Comparison of ENCODE assay signal across 38 cellular contexts in genomic region chr7:20358106-20358505, GRCh38. TPM values are rescaled to one million over a fixed set of nuclear protein-coding genes. Genes with fewer than 3 reads are reported as not detected.
"Had no signal": no experiment of that assay in that cellular context is flagged by ENCODE, and none has a peak within 500 bp of the region (broad histone marks: within the 10 kb centered on the region; RNA-seq: fewer than 3 reads in every experiment).

No MANE protein-coding gene starts in this region.

- H3K4me1 Mint-ChIP-seq: activated naive CD4-positive, alpha-beta T cell treated with anti-CD3 and anti-CD28 coated beads, Interleukin-2, amount 10 ng/mL, durations not matched to agents 7 days and 5 days; activated naive CD4-positive, alpha-beta T cell treated with anti-CD3 and anti-CD28 coated beads, Interleukin-2, amount 50 U/mL, for 24 hours; activated naive CD8-positive, alpha-beta T cell treated with anti-CD3 and anti-CD28 coated beads for 36 hours; activated naive CD8-positive, alpha-beta T cell treated with anti-CD3 and anti-CD28 coated beads, Interleukin-2, amount 10 ng/mL, durations not matched to agents 7 days and 5 days; activated naive CD8-positive, alpha-beta T cell treated with anti-CD3 and anti-CD28 coated beads, Interleukin-2, amount 50 U/mL, for 24 hours; activated T-helper 17 cell treated with anti-CD3 and anti-CD28 coated beads, Interleukin-2, amount 50 U/mL, for 72 hours; central memory CD8-positive, alpha-beta T cell had no signal

- H3K9me3 ChIP-seq: adrenal gland, ascending aorta, body of pancreas, breast epithelium had no signal

- H3K4me1 ChIP-seq: adrenal gland, ascending aorta, body of pancreas had no signal

- H3K27ac Mint-ChIP-seq: activated naive CD4-positive, alpha-beta T cell treated with anti-CD3 and anti-CD28 coated beads for 36 hours; activated naive CD4-positive, alpha-beta T cell treated with anti-CD3 and anti-CD28 coated beads, Interleukin-2, amount 10 ng/mL, durations not matched to agents 7 days and 5 days; activated naive CD4-positive, alpha-beta T cell treated with anti-CD3 and anti-CD28 coated beads, Interleukin-2, amount 50 U/mL, for 24 hours; activated naive CD4-positive, alpha-beta T cell treated with anti-CD3 and anti-CD28 coated beads, Interleukin-2, amount 50 U/mL, for 72 hours; activated naive CD8-positive, alpha-beta T cell; activated naive CD8-positive, alpha-beta T cell treated with anti-CD3 and anti-CD28 coated beads for 36 hours; activated naive CD8-positive, alpha-beta T cell treated with anti-CD3 and anti-CD28 coated beads, Interleukin-2, amount 10 ng/mL, durations not matched to agents 7 days and 5 days; activated naive CD8-positive, alpha-beta T cell treated with anti-CD3 and anti-CD28 coated beads, Interleukin-2, amount 50 U/mL, for 24 hours; activated T-cell treated with anti-CD3 and anti-CD28 coated beads, Interleukin-2, amount 50 U/mL, for 24 hours; activated T-cell treated with anti-CD3 and anti-CD28 coated beads, Interleukin-2, amount 50 U/mL, for 72 hours; activated T-helper 1 cell treated with anti-CD3 and anti-CD28 coated beads, Interleukin-12 subunit alpha, Interleukin-12 subunit beta, Interleukin-2, Interleukin-4 antibody, amounts not matched to agents 30 ng/mL and 10 ng/mL and 1 ng/mL, durations not matched to agents 14 hours and 24 hours and 36 hours; activated T-helper 17 cell treated with anti-CD3 and anti-CD28 coated beads, Interleukin-2, amount 50 U/mL, for 72 hours; activated T-helper 2 cell treated with anti-CD3 and anti-CD28 coated beads, Interferon-gamma antibody, Interleukin-2, Interleukin-4, amounts not matched to agents 10 μg/mL and 5 μg/mL and 100 μg/mL, durations not matched to agents 14 hours and 24 hours and 36 hours; brain had no signal

- DNase-seq: activated effector memory CD4-positive, alpha-beta T cell treated with anti-CD3 and anti-CD28 coated beads, Interleukin-2, amount 50 U/mL, for 16 hours; activated effector memory CD4-positive, alpha-beta T cell treated with Interleukin-2 at 50 U/mL for 16 hours; activated gamma-delta T cell; activated gamma-delta T cell treated with Interleukin-2 at 50 U/mL for 16 hours; activated naive CD4-positive, alpha-beta T cell; activated naive CD4-positive, alpha-beta T cell treated with anti-CD3 and anti-CD28 coated beads for 36 hours; activated naive CD4-positive, alpha-beta T cell treated with anti-CD3 and anti-CD28 coated beads, Interleukin-2, amount 10 ng/mL, durations not matched to agents 7 days and 5 days; activated naive CD4-positive, alpha-beta T cell treated with anti-CD3 and anti-CD28 coated beads, Interleukin-2, amount 50 U/mL, for 16 hours; activated naive CD4-positive, alpha-beta T cell treated with Interleukin-2 at 50 U/mL for 16 hours; activated naive CD8-positive, alpha-beta T cell treated with anti-CD3 and anti-CD28 coated beads for 36 hours; activated naive CD8-positive, alpha-beta T cell treated with anti-CD3 and anti-CD28 coated beads, Interleukin-2, amount 10 ng/mL, durations not matched to agents 7 days and 5 days; activated naive CD8-positive, alpha-beta T cell treated with anti-CD3 and anti-CD28 coated beads, Interleukin-2, amount 50 U/mL, for 24 hours; activated T-cell treated with anti-CD3 and anti-CD28 coated beads, Interleukin-2, amount 50 U/mL, for 1 hour; activated T-cell treated with anti-CD3 and anti-CD28 coated beads, Interleukin-2, amount 50 U/mL, for 24 hours; activated T-cell treated with anti-CD3 and anti-CD28 coated beads, Interleukin-2, amount 50 U/mL, for 4 hours; activated T-cell treated with anti-CD3 and anti-CD28 coated beads, Interleukin-2, amount 50 U/mL, for 48 hours; activated T-cell treated with anti-CD3 and anti-CD28 coated beads, Interleukin-2, amount 50 U/mL, for 72 hours; adrenal gland; amniotic stem cell; amygdala; anterior cingulate cortex; aorta; body of pancreas; brain microvascular endothelial cell; caudate nucleus; central memory CD4-positive, alpha-beta T cell; cerebellar nuclear complex had no signal

- H3K4me3 ChIP-seq: adrenal gland, ascending aorta, body of pancreas, breast epithelium, cardiac muscle cell had no signal

- H3K36me3 Mint-ChIP-seq: activated naive CD4-positive, alpha-beta T cell treated with anti-CD3 and anti-CD28 coated beads, Interleukin-2, amount 10 ng/mL, durations not matched to agents 7 days and 5 days; activated naive CD4-positive, alpha-beta T cell treated with anti-CD3 and anti-CD28 coated beads, Interleukin-2, amount 50 U/mL, for 24 hours; activated naive CD4-positive, alpha-beta T cell treated with anti-CD3 and anti-CD28 coated beads, Interleukin-2, amount 50 U/mL, for 72 hours; activated naive CD8-positive, alpha-beta T cell; activated naive CD8-positive, alpha-beta T cell treated with anti-CD3 and anti-CD28 coated beads for 36 hours; activated naive CD8-positive, alpha-beta T cell treated with anti-CD3 and anti-CD28 coated beads, Interleukin-2, amount 10 ng/mL, durations not matched to agents 7 days and 5 days had no signal

- H3K36me3 ChIP-seq: adrenal gland, ascending aorta, brain microvascular endothelial cell, breast epithelium, cardiac muscle cell had no signal

- H3K27ac ChIP-seq: adrenal gland, ascending aorta, body of pancreas, brain microvascular endothelial cell, breast epithelium, cardiac muscle cell had no signal

- H3K27me3 Mint-ChIP-seq: activated naive CD4-positive, alpha-beta T cell treated with anti-CD3 and anti-CD28 coated beads, Interleukin-2, amount 10 ng/mL, durations not matched to agents 7 days and 5 days; activated naive CD4-positive, alpha-beta T cell treated with anti-CD3 and anti-CD28 coated beads, Interleukin-2, amount 50 U/mL, for 24 hours; activated naive CD8-positive, alpha-beta T cell treated with anti-CD3 and anti-CD28 coated beads for 36 hours; activated naive CD8-positive, alpha-beta T cell treated with anti-CD3 and anti-CD28 coated beads, Interleukin-2, amount 10 ng/mL, durations not matched to agents 7 days and 5 days; activated naive CD8-positive, alpha-beta T cell treated with anti-CD3 and anti-CD28 coated beads, Interleukin-2, amount 50 U/mL, for 24 hours; brain; central memory CD8-positive, alpha-beta T cell had no signal

- ATAC-seq: activated naive CD4-positive, alpha-beta T cell treated with anti-CD3 and anti-CD28 coated beads, Interleukin-2, amount 50 U/mL, for 72 hours; activated naive CD8-positive, alpha-beta T cell treated with anti-CD3 and anti-CD28 coated beads, Interleukin-2, amount 50 U/mL, for 24 hours; activated T-cell treated with anti-CD3 and anti-CD28 coated beads, Interleukin-2, amount 50 U/mL, for 4 hours; activated T-cell treated with anti-CD3 and anti-CD28 coated beads, Interleukin-2, amount 50 U/mL, for 72 hours; activated T-helper 17 cell treated with anti-CD3 and anti-CD28 coated beads, Interleukin-2, amount 50 U/mL, for 72 hours; body of pancreas had no signal

- H3K27me3 ChIP-seq: adrenal gland, ascending aorta, body of pancreas, brain microvascular endothelial cell, breast epithelium, cardiac muscle cell had no signal

- H3K9me3 Mint-ChIP-seq: activated naive CD4-positive, alpha-beta T cell treated with anti-CD3 and anti-CD28 coated beads, Interleukin-2, amount 10 ng/mL, durations not matched to agents 7 days and 5 days; activated naive CD4-positive, alpha-beta T cell treated with anti-CD3 and anti-CD28 coated beads, Interleukin-2, amount 50 U/mL, for 24 hours; activated naive CD4-positive, alpha-beta T cell treated with anti-CD3 and anti-CD28 coated beads, Interleukin-2, amount 50 U/mL, for 72 hours; activated naive CD8-positive, alpha-beta T cell treated with anti-CD3 and anti-CD28 coated beads for 36 hours; activated naive CD8-positive, alpha-beta T cell treated with anti-CD3 and anti-CD28 coated beads, Interleukin-2, amount 10 ng/mL, durations not matched to agents 7 days and 5 days; activated naive CD8-positive, alpha-beta T cell treated with anti-CD3 and anti-CD28 coated beads, Interleukin-2, amount 50 U/mL, for 24 hours; activated T-cell treated with anti-CD3 and anti-CD28 coated beads, Interleukin-2, amount 50 U/mL, for 24 hours; activated T-helper 1 cell treated with anti-CD3 and anti-CD28 coated beads, Interleukin-12 subunit alpha, Interleukin-12 subunit beta, Interleukin-2, Interleukin-4 antibody, amounts not matched to agents 30 ng/mL and 10 ng/mL and 1 ng/mL, durations not matched to agents 14 hours and 24 hours and 36 hours; activated T-helper 17 cell treated with anti-CD3 and anti-CD28 coated beads, Interleukin-2, amount 50 U/mL, for 72 hours; activated T-helper 2 cell treated with anti-CD3 and anti-CD28 coated beads, Interferon-gamma antibody, Interleukin-2, Interleukin-4, amounts not matched to agents 10 μg/mL and 5 μg/mL and 100 μg/mL, durations not matched to agents 14 hours and 24 hours and 36 hours; central memory CD8-positive, alpha-beta T cell had no signal

- H3K4me3 Mint-ChIP-seq: activated naive CD4-positive, alpha-beta T cell treated with anti-CD3 and anti-CD28 coated beads for 36 hours; activated naive CD4-positive, alpha-beta T cell treated with anti-CD3 and anti-CD28 coated beads, Interleukin-2, amount 10 ng/mL, durations not matched to agents 7 days and 5 days; activated naive CD4-positive, alpha-beta T cell treated with anti-CD3 and anti-CD28 coated beads, Interleukin-2, amount 50 U/mL, for 24 hours; activated naive CD8-positive, alpha-beta T cell; activated naive CD8-positive, alpha-beta T cell treated with anti-CD3 and anti-CD28 coated beads for 36 hours; activated naive CD8-positive, alpha-beta T cell treated with anti-CD3 and anti-CD28 coated beads, Interleukin-2, amount 10 ng/mL, durations not matched to agents 7 days and 5 days; activated naive CD8-positive, alpha-beta T cell treated with anti-CD3 and anti-CD28 coated beads, Interleukin-2, amount 50 U/mL, for 24 hours; activated T-cell treated with anti-CD3 and anti-CD28 coated beads, Interleukin-2, amount 50 U/mL, for 24 hours; activated T-cell treated with anti-CD3 and anti-CD28 coated beads, Interleukin-2, amount 50 U/mL, for 4 hours; activated T-cell treated with anti-CD3 and anti-CD28 coated beads, Interleukin-2, amount 50 U/mL, for 72 hours; activated T-helper 1 cell treated with anti-CD3 and anti-CD28 coated beads, Interleukin-12 subunit alpha, Interleukin-12 subunit beta, Interleukin-2, Interleukin-4 antibody, amounts not matched to agents 30 ng/mL and 10 ng/mL and 1 ng/mL, durations not matched to agents 14 hours and 24 hours and 36 hours; activated T-helper 17 cell treated with anti-CD3 and anti-CD28 coated beads, Interleukin-2, amount 50 U/mL, for 72 hours; brain; central memory CD8-positive, alpha-beta T cell had no signal

RNA-seq across cellular contexts. Expression of gene ITGB8, which starts 27.4 kb away (rescaled TPM):
- total RNA-seq: activated naive CD4-positive, alpha-beta T cell treated with anti-CD3 and anti-CD28 coated beads for 36 hours; activated naive CD8-positive, alpha-beta T cell treated with anti-CD3 and anti-CD28 coated beads for 36 hours; activated naive CD8-positive, alpha-beta T cell treated with anti-CD3 and anti-CD28 coated beads, Interleukin-2, amount 10 ng/mL, durations not matched to agents 7 days and 5 days had no signal
